Comparison of ENCODE assay signal across 36 cellular contexts in the genomic region with DNA sequence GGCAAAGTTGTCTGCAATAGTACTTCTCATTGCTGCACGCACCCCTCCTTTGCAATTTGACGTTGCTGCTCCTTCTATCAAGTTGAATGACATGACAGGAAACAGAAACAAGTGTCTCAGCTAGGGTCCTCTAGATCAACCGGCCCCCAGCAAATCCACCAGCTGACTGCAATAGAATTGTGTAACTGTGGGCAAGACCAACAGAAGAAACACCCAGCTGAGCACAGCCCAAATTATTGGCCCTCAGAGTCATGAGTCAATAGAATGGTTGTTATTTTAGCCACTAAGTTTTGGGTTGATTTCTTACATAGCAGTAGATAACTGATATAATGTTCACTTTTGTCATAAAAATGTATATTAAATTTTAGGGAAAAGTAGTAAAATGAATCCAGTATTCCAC.
"Had no signal": no experiment of that assay in that cellular context is flagged by ENCODE, and none has a peak within 500 bp of the region (broad histone marks: within the 10 kb centered on the region; RNA-seq: fewer than 3 reads in every experiment).

No MANE protein-coding gene starts in this region.

- H3K9me3 Mint-ChIP-seq: activated B cell treated with CpG ODN at 0.5 μM for 24 hours; activated naive CD4-positive, alpha-beta T cell treated with anti-CD3 and anti-CD28 coated beads for 36 hours; activated T-cell treated with anti-CD3 and anti-CD28 coated beads, Interleukin-2, amount 50 U/mL, for 4 hours; T-helper 1 cell treated with Interleukin-12 subunit alpha and Interleukin-12 subunit beta and Interleukin-4 antibody, amounts not matched to agents 30 μg/mL and 1 μg/mL, for 36 hours; T-helper 2 cell treated with Interferon-gamma antibody and Interleukin-4, amounts not matched to agents 5 μg/mL and 100 μg/mL, for 36 hours had no signal

- ATAC-seq: activated naive CD4-positive, alpha-beta T cell treated with anti-CD3 and anti-CD28 coated beads, Interleukin-2, amount 50 U/mL, for 72 hours; activated T-cell treated with anti-CD3 and anti-CD28 coated beads, Interleukin-2, amount 50 U/mL, for 4 hours; body of pancreas; PC-3 had no signal

- H3K4me1 ChIP-seq: adrenal gland, body of pancreas, breast epithelium, Peyer's patch, SJSA1 had no signal

- DNase-seq: activated B cell treated with CpG ODN at 0.5 μM for 24 hours; activated CD4-positive, alpha-beta memory T cell treated with anti-CD3 and anti-CD28 coated beads for 36 hours; activated CD4-positive, alpha-beta T cell treated with anti-CD3 and anti-CD28 coated beads for 4 hours; activated CD4-positive, alpha-beta T cell treated with anti-CD3 and anti-CD28 coated beads, Interleukin-2, amount 50 U/mL, for 1 hour; activated CD4-positive, CD25-positive, alpha-beta regulatory T cell treated with anti-CD3 and anti-CD28 coated beads, Interleukin-2, amount 50 U/mL, for 72 hours; activated CD8-positive, alpha-beta memory T cell treated with anti-CD3 and anti-CD28 coated beads, Interleukin-2, amount 50 U/mL, for 4 hours; activated gamma-delta T cell treated with Interleukin-2 at 50 U/mL for 16 hours; activated naive CD4-positive, alpha-beta T cell treated with anti-CD3 and anti-CD28 coated beads for 36 hours; activated T-cell treated with anti-CD3 and anti-CD28 coated beads for 4 hours; activated T-cell treated with anti-CD3 and anti-CD28 coated beads, Interleukin-2, amount 50 U/mL, for 4 hours; adrenal gland; body of pancreas; Kasumi-1; KG1; MG63; NCI-H1048; NCI-H1105 treated with DMSO at 0.1 percent for 48 hours; NCI-H1436; NCI-H1694; NCI-H1930; NCI-H2081 treated with DMSO at 0.1 percent for 48 hours; NCI-H226; NCI-H446 treated with DMSO at 0.1 percent for 48 hours; NCI-H524; PC-3; Peyer's patch; RPMI8226; SHP77 treated with DMSO at 0.1 percent for 48 hours; SK-N-SH had no signal

- H3K36me3 Mint-ChIP-seq: activated CD4-positive, alpha-beta memory T cell treated with anti-CD3 and anti-CD28 coated beads for 36 hours; activated naive CD4-positive, alpha-beta T cell treated with anti-CD3 and anti-CD28 coated beads, Interleukin-2, amount 50 U/mL, for 72 hours had no signal

- H3K4me1 Mint-ChIP-seq: activated B cell treated with CpG ODN at 0.5 μM for 24 hours had no signal

- H3K36me3 ChIP-seq: adrenal gland, breast epithelium, MG63, Peyer's patch, SJSA1 had no signal

- H3K4me3 Mint-ChIP-seq: activated B cell treated with CpG ODN at 0.5 μM for 24 hours; activated CD4-positive, alpha-beta memory T cell treated with anti-CD3 and anti-CD28 coated beads for 36 hours; activated naive CD4-positive, alpha-beta T cell treated with anti-CD3 and anti-CD28 coated beads for 36 hours; activated T-cell treated with anti-CD3 and anti-CD28 coated beads, Interleukin-2, amount 50 U/mL, for 4 hours; activated T-helper 1 cell treated with anti-CD3 and anti-CD28 coated beads, Interleukin-12 subunit alpha, Interleukin-12 subunit beta, Interleukin-2, Interleukin-4 antibody, amounts not matched to agents 30 ng/mL and 10 ng/mL and 1 ng/mL, durations not matched to agents 14 hours and 24 hours and 36 hours; T-helper 1 cell treated with Interleukin-12 subunit alpha and Interleukin-12 subunit beta and Interleukin-4 antibody, amounts not matched to agents 30 μg/mL and 1 μg/mL, for 36 hours; T-helper 2 cell treated with Interferon-gamma antibody and Interleukin-4, amounts not matched to agents 5 μg/mL and 100 μg/mL, for 36 hours had no signal

- H3K27ac Mint-ChIP-seq: activated B cell treated with CpG ODN at 0.5 μM for 24 hours; activated CD4-positive, alpha-beta memory T cell treated with anti-CD3 and anti-CD28 coated beads for 36 hours; activated naive CD4-positive, alpha-beta T cell treated with anti-CD3 and anti-CD28 coated beads for 36 hours; activated naive CD4-positive, alpha-beta T cell treated with anti-CD3 and anti-CD28 coated beads, Interleukin-2, amount 50 U/mL, for 72 hours; activated T-helper 1 cell treated with anti-CD3 and anti-CD28 coated beads, Interleukin-12 subunit alpha, Interleukin-12 subunit beta, Interleukin-2, Interleukin-4 antibody, amounts not matched to agents 30 ng/mL and 10 ng/mL and 1 ng/mL, durations not matched to agents 14 hours and 24 hours and 36 hours; T-helper 1 cell treated with Interleukin-12 subunit alpha and Interleukin-12 subunit beta and Interleukin-4 antibody, amounts not matched to agents 30 μg/mL and 1 μg/mL, for 36 hours; T-helper 2 cell treated with Interferon-gamma antibody and Interleukin-4, amounts not matched to agents 5 μg/mL and 100 μg/mL, for 36 hours had no signal

- H3K9me2 ChIP-seq: SK-N-SH had no signal

- H3K4me2 ChIP-seq: SK-N-SH had no signal

- H3K4me3 ChIP-seq: adrenal gland, body of pancreas, breast epithelium, MG63, Peyer's patch, SJSA1 had no signal

- H3K27me3 ChIP-seq: adrenal gland, body of pancreas, breast epithelium, MG63, Peyer's patch, SJSA1 had no signal

- H3K27ac ChIP-seq: adrenal gland, body of pancreas, breast epithelium, Peyer's patch, SJSA1, VCaP had no signal
